Comparison of ENCODE assay signal across 7 cellular contexts in the genomic region with DNA sequence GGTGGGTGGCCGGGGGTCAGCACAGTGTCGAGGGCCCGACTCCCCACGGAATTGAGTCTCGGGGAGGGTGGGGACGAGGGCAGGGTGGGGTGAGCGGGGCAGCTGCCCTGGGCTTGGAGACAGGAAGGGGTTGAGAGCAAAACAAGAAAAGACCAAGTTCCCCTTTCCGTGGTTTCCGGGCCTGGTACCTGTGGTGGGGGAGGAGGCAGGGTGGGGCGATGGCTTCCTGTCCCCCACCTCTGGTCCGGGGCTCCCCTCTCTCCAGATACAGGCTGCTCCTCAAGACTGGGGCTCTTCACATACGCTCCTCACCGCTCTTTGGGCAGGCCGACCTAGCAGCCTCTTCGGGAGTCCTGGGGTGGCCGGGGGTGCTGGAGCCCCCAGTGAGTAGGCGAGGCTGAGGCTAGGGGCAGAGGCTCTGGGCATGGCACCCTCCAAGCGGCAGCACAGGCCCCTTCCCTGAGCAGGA. TPM values are rescaled to one million over a fixed set of nuclear protein-coding genes. Genes with fewer than 3 reads are reported as not detected.
DNase-seq lines count a peak whose midpoint lies in the region; ATAC-seq and TF ChIP-seq lines count a peak whose summit lies in the region.

No MANE protein-coding gene starts in this region.

- H3K9me3 Mint-ChIP-seq in activated CD4-positive, alpha-beta T cell treated with anti-CD3 and anti-CD28 coated beads, Interleukin-2, amount 10 ng/mL, durations not matched to agents 7 days and 5 days, result no peaks in the 10 kb centered on the region
- no peaks in the 10 kb centered on the region for H3K9me3 Mint-ChIP-seq in neural crest cell

- H3K27ac Mint-ChIP-seq in activated CD4-positive, alpha-beta T cell treated with anti-CD3 and anti-CD28 coated beads, Interleukin-2, amount 10 ng/mL, durations not matched to agents 7 days and 5 days, result peak overlapping the region; percentile 97
- H3K27ac Mint-ChIP-seq in neural crest cell (ENCODE audit: unreplicated experiment), result no peak overlapping the region

- TF ChIP-seq CTCF in HL-60 (IDR thresholded peaks at IDR 0.05; ENCODE audit: insufficient read depth, low read length), result no peak
- no peak for TF ChIP-seq CTCF in neural crest cell (conservative IDR thresholded peaks at IDR 0.05)

- H3K36me3 Mint-ChIP-seq in activated CD4-positive, alpha-beta T cell treated with anti-CD3 and anti-CD28 coated beads, Interleukin-2, amount 10 ng/mL, durations not matched to agents 7 days and 5 days (ENCODE audit: low read depth), result peaks cover 44% of the 10 kb centered on the region
- no peaks in the 10 kb centered on the region for H3K36me3 Mint-ChIP-seq in neural crest cell (ENCODE audit: low read depth)

- peak overlapping the region; percentile 99 for H3K4me3 Mint-ChIP-seq in activated CD4-positive, alpha-beta T cell treated with anti-CD3 and anti-CD28 coated beads, Interleukin-2, amount 10 ng/mL, durations not matched to agents 7 days and 5 days
- H3K4me3 Mint-ChIP-seq in neural crest cell, result peak overlapping the region; percentile 72

- H3K27me3 Mint-ChIP-seq in activated CD4-positive, alpha-beta T cell treated with anti-CD3 and anti-CD28 coated beads, Interleukin-2, amount 10 ng/mL, durations not matched to agents 7 days and 5 days, result no peaks in the 10 kb centered on the region
- H3K27me3 Mint-ChIP-seq in neural crest cell (ENCODE audit: low read depth), result no peaks in the 10 kb centered on the region

- POLR2A ChIA-PET in activated CD4-positive, alpha-beta T cell treated with anti-CD3 and anti-CD28 coated beads, Interleukin-2, amount 10 ng/mL, durations not matched to agents 7 days and 5 days (lab: Charles Lee), result no interaction called here

- H3K4me1 Mint-ChIP-seq in activated CD4-positive, alpha-beta T cell treated with anti-CD3 and anti-CD28 coated beads, Interleukin-2, amount 10 ng/mL, durations not matched to agents 7 days and 5 days, result peaks cover 25% of the 10 kb centered on the region
- peaks cover 5% of the 10 kb centered on the region for H3K4me1 Mint-ChIP-seq in neural crest cell

- H3K27me3 ChIP-seq in HL-60 (ENCODE audit: insufficient read depth, poor library complexity, severe bottlenecking), result no peaks in the 10 kb centered on the region

- peak overlapping the region; percentile 59 for H3K4me3 ChIP-seq in HL-60 (replicated peaks; ENCODE audit: insufficient read depth, low read length)

- peak; percentile 34 for ATAC-seq in GM19351 (IDR thresholded peaks at IDR 0.05; ENCODE audit: unreplicated experiment)

- CTCF ChIA-PET in activated CD4-positive, alpha-beta T cell treated with anti-CD3 and anti-CD28 coated beads, Interleukin-2, amount 10 ng/mL, durations not matched to agents 7 days and 5 days (lab: Charles Lee), result interaction anchor here (0.6 to 3.5 kb wide), 4 partner anchors 41 to 712 kb away, joined by 3 to 28 read pairs (median 4); a partner anchor contains a TSS

- H3K27ac ChIP-seq in HL-60 (replicated peaks), result peak overlapping the region; percentile 100
- H3K27ac ChIP-seq in temporal lobe (ENCODE audit: low read depth, low read length), result peak overlapping the region; percentile 59

- peak in 1 of 2 experiments; percentile 92 for DNase-seq in HL-60 (ENCODE audit: low read depth in 1 of 2, low spot score in 1 of 2)
- peak; percentile 93 for DNase-seq in activated CD4-positive, alpha-beta T cell treated with anti-CD3 and anti-CD28 coated beads, Interleukin-2, amount 10 ng/mL, durations not matched to agents 7 days and 5 days
- peak; percentile 46 for DNase-seq in ecto neural progenitor cell (ENCODE audit: low spot score)
- DNase-seq in neural crest cell (ENCODE audit: low read depth, low spot score), result no peak
- DNase-seq in DMS79 treated with DMSO at 0.1 percent for 48 hours (lab: John Stamatoyannopoulos, UW), result no peak

RNA-seq across cellular contexts. Expression of a gene that starts 0.6 kb away (rescaled TPM):
- total RNA-seq in activated CD4-positive, alpha-beta T cell treated with anti-CD3 and anti-CD28 coated beads, Interleukin-2, amount 10 ng/mL, durations not matched to agents 7 days and 5 days, result 1,000 to 10,000 TPM; 1,809 to 1,847 TPM
- 25.2 and 25.8 TPM in 2 replicates for total RNA-seq in neural crest cell
- total RNA-seq in temporal lobe, result 19.2 TPM

RNA-seq across cellular contexts. Expression of a gene that starts 9.5 kb away (rescaled TPM):
- 100 to 1,000 TPM; 136 to 141 TPM for total RNA-seq in activated CD4-positive, alpha-beta T cell treated with anti-CD3 and anti-CD28 coated beads, Interleukin-2, amount 10 ng/mL, durations not matched to agents 7 days and 5 days
- total RNA-seq in neural crest cell (103 and 118 TPM in 2 replicates), temporal lobe (11.8 TPM)

RNA-seq across cellular contexts. Expression of a gene that starts 9.7 kb away (rescaled TPM):
- total RNA-seq in activated CD4-positive, alpha-beta T cell treated with anti-CD3 and anti-CD28 coated beads, Interleukin-2, amount 10 ng/mL, durations not matched to agents 7 days and 5 days, result 10 to 100 TPM; 54.1 to 95.0 TPM
- total RNA-seq in neural crest cell (45.0 and 69.1 TPM in 2 replicates), temporal lobe (10.1 TPM)

RNA-seq across cellular contexts. Expression of a gene that starts 15.1 kb away (rescaled TPM):
- 10 to 100 TPM; 37.5 to 38.1 TPM for total RNA-seq in activated CD4-positive, alpha-beta T cell treated with anti-CD3 and anti-CD28 coated beads, Interleukin-2, amount 10 ng/mL, durations not matched to agents 7 days and 5 days
- total RNA-seq in neural crest cell, result 23.9 and 26.4 TPM in 2 replicates
- 2.7 TPM for total RNA-seq in temporal lobe

Comparison
In these comparisons a context has a peak if more than half of its experiments do, and no peak if none do; other contexts are left out.
1. DNase-seq: peak in activated CD4-positive, alpha-beta T cell treated with anti-CD3 and anti-CD28 coated beads, Interleukin-2, amount 10 ng/mL, durations not matched to agents 7 days and 5 days (single experiment) and ecto neural progenitor cell (single experiment); none in neural crest cell (single experiment) and DMS79 treated with DMSO at 0.1 percent for 48 hours (single experiment).
2. RNA of a gene that starts 0.6 kb away (total RNA-seq): 1,809 to 1,847 TPM in activated CD4-positive, alpha-beta T cell treated with anti-CD3 and anti-CD28 coated beads, Interleukin-2, amount 10 ng/mL, durations not matched to agents 7 days and 5 days; 25.2 to 25.8 TPM in neural crest cell and 19.2 TPM in temporal lobe (single experiment); every median in the first group is over 10 times any median in the second.